In the genomic region with DNA sequence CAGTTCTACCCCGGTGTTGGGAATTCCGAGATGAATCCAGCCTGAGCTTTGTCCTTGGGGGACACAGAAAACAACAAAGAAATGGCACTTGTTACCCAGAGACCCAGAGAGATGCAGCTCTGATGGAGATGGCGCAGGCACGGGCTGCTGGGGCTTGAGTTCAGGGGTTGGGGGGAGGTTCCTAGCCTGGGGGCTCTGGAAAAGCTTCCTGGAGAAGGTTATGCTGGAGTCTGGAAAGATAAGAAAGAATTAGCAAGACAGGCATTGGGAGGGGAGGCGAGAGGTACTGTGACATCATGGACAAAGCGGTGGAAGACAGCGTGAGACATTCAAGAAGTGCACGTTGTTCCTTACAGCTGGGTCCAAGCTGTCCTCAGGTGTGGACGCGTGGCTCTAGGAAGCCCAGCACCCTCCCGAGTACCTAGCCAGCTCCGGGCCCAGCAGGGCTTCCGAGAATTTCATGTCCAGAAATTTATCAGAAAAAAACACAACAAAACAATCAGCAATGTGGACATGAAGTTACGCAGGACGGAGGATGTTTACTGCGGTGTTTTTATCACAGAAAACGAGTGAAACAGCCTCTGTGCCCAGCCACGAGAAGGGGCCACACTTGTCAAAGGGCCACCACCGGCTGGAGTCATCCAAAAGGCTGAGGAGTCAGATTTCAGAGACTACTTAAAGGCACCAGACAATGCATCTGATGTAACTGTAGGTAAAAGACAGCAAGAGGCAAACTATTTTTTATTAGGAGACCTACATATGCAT, we compare ENCODE assay signal across 25 cellular contexts. TPM values are rescaled to one million over a fixed set of nuclear protein-coding genes. Genes with fewer than 3 reads are reported as not detected.
A peak's percentile ranks its signal among the peaks of the same experiment; 100 is the strongest.
DNase-seq lines count a peak whose midpoint lies in the region; FAIRE-seq and TF ChIP-seq lines count a peak whose summit lies in the region.
"Had no signal": no experiment of that assay in that cellular context is flagged by ENCODE, and none has a peak within 500 bp of the region (broad histone marks: within the 10 kb centered on the region; RNA-seq: fewer than 3 reads in every experiment).

No MANE protein-coding gene starts in this region.

- H3K79me1 ChIP-seq in mesenchymal stem cell (replicated peaks; ENCODE audit: low read length, poor library complexity, severe bottlenecking): no peaks in the 10 kb centered on the region

- no peak overlapping the region for H4K91ac ChIP-seq in mesenchymal stem cell (ENCODE audit: low read length)

- H4K8ac ChIP-seq in mesenchymal stem cell (ENCODE audit: low read length): no peak overlapping the region

- FAIRE-seq in astrocyte (lab: Jason Lieb, UNC): no peak
- FAIRE-seq: endothelial cell of umbilical vein had no signal

- CTCF ChIA-PET in HEK293 (lab: Yijun Ruan, JAX): interaction anchor here (0.7 kb wide), 1 partner anchor 209 kb away, joined by 3 read pairs; no protein-coding TSS in a partner anchor

- 76% methylated on average over 19 of the region's 19 CpGs for WGBS in mesenchymal stem cell

- no peak overlapping the region for H2AK5ac ChIP-seq in mesenchymal stem cell (ENCODE audit: low read length, severe bottlenecking)

- no peak overlapping the region for H2AFZ ChIP-seq in astrocyte (ENCODE audit: low read depth, low read length)
- no peak overlapping the region for H2AFZ ChIP-seq in mesenchymal stem cell (ENCODE audit: low read depth, low read length)

- no peak overlapping the region for H2BK15ac ChIP-seq in mesenchymal stem cell (ENCODE audit: low read depth, poor library complexity, severe bottlenecking)

- H3K4me1 Mint-ChIP-seq in astrocyte (ENCODE audit: low read depth, unreplicated experiment) (peaks cover 8% of the 10 kb centered on the region), mesothelial cell of epicardium (peaks cover 48% of the 10 kb centered on the region)
- H3K4me1 Mint-ChIP-seq: activated CD4-positive, alpha-beta T cell treated with anti-CD3 and anti-CD28 coated beads, Interleukin-2, amount 10 ng/mL, durations not matched to agents 7 days and 5 days; activated T-helper 17 cell treated with anti-CD3 and anti-CD28 coated beads, Interleukin-2, amount 50 U/mL, for 72 hours had no signal

- no peak overlapping the region for H3K4ac ChIP-seq in mesenchymal stem cell (ENCODE audit: low read depth in 1 of 2, low read length in 2 of 2)

- H2BK120ac ChIP-seq in mesenchymal stem cell (ENCODE audit: low read depth, low read length): no peak overlapping the region

- no peaks in the 10 kb centered on the region for H3K9me3 ChIP-seq in HEK293 (ENCODE audit: control insufficient read depth, insufficient read depth, low read depth, low read length)
- H3K9me3 ChIP-seq in astrocyte (ENCODE audit: insufficient read depth, low read depth, low read length): no peaks in the 10 kb centered on the region
- no peaks in the 10 kb centered on the region for H3K9me3 ChIP-seq in mesenchymal stem cell (ENCODE audit: control insufficient read depth, low read length)
- H3K9me3 ChIP-seq: body of pancreas, colonic mucosa, prostate gland had no signal

- H4K20me1 ChIP-seq in astrocyte (ENCODE audit: insufficient read depth, low read length): no peaks in the 10 kb centered on the region

- H3K36me3 ChIP-seq in HEK293 (ENCODE audit: control insufficient read depth in 2 of 2, insufficient read depth in 1 of 2, low read length in 2 of 2) (no peaks in the 10 kb centered on the region), astrocyte (ENCODE audit: insufficient read depth, low read length) (no peaks in the 10 kb centered on the region), mesenchymal stem cell (ENCODE audit: control insufficient read depth in 1 of 2, insufficient read depth in 2 of 2, low read depth in 1 of 2, low read length in 2 of 2) (no peaks in the 10 kb centered on the region)
- H3K36me3 ChIP-seq: colonic mucosa, prostate gland had no signal

- H3K4me2 ChIP-seq in astrocyte (ENCODE audit: low read length) (no peak overlapping the region), mesenchymal stem cell (ENCODE audit: low read length, poor library complexity, severe bottlenecking) (no peak overlapping the region)

- no peak overlapping the region for H2BK5ac ChIP-seq in mesenchymal stem cell (ENCODE audit: low read depth, low read length, poor library complexity, severe bottlenecking)

- no peak overlapping the region for H3K23ac ChIP-seq in mesenchymal stem cell (ENCODE audit: low read length in 2 of 2)

- H3K27ac ChIP-seq in HEK293 (ENCODE audit: extremely low read depth, low read depth, low read length): no peak overlapping the region
- no peak overlapping the region for H3K27ac ChIP-seq in astrocyte (ENCODE audit: low read depth, low read length)
- no peak overlapping the region for H3K27ac ChIP-seq in mesenchymal stem cell (ENCODE audit: low read length, poor library complexity, severe bottlenecking)
- H3K27ac ChIP-seq: body of pancreas, colonic mucosa, prostate gland had no signal

- peak overlapping the region; percentile 34 for H3K27ac Mint-ChIP-seq in astrocyte (ENCODE audit: unreplicated experiment)
- peak overlapping the region; percentile 55 for H3K27ac Mint-ChIP-seq in mesothelial cell of epicardium
- H3K27ac Mint-ChIP-seq: activated CD4-positive, alpha-beta T cell treated with anti-CD3 and anti-CD28 coated beads, Interleukin-2, amount 10 ng/mL, durations not matched to agents 7 days and 5 days; activated naive CD8-positive, alpha-beta T cell treated with anti-CD3 and anti-CD28 coated beads, Interleukin-2, amount 10 ng/mL, durations not matched to agents 7 days and 5 days; activated T-helper 17 cell treated with anti-CD3 and anti-CD28 coated beads, Interleukin-2, amount 50 U/mL, for 72 hours; CD4-positive, alpha-beta T cell; natural killer cell treated with Interleukin-12 subunit alpha and Interleukin-12 subunit beta and Interleukin-15 and Interleukin-18, amount 100 ng/mL, for 72 hours had no signal

- H3K9ac ChIP-seq in astrocyte (ENCODE audit: low read length): no peak overlapping the region
- H3K9ac ChIP-seq in mesenchymal stem cell (ENCODE audit: low read length): no peak overlapping the region

- no peaks in the 10 kb centered on the region for H3K79me2 ChIP-seq in astrocyte (ENCODE audit: insufficient read depth, low read length)

- POLR2A ChIA-PET in HEK293 (lab: Yijun Ruan, JAX): no interaction called here

- H3K4me3 ChIP-seq in HEK293 (ENCODE audit: low read depth, low read length) (no peak overlapping the region), astrocyte (ENCODE audit: insufficient read depth, low read depth, low read length) (no peak overlapping the region), mesenchymal stem cell (ENCODE audit: insufficient read depth in 1 of 2, low read depth in 1 of 2, low read length in 2 of 2) (no peak overlapping the region)
- H3K4me3 ChIP-seq: body of pancreas, colonic mucosa, prostate gland had no signal

- TF ChIP-seq CTCF in HEK293 (tag by site-specific recombination; IDR thresholded peaks at IDR 0.05): no peak
- no peak for TF ChIP-seq CTCF in astrocyte (IDR thresholded peaks at IDR 0.05; ENCODE audit: insufficient read depth, low read depth, low read length)
- TF ChIP-seq CTCF in mesothelial cell of epicardium (IDR thresholded peaks at IDR 0.05; ENCODE audit: unreplicated experiment): no peak

- H2BK12ac ChIP-seq in mesenchymal stem cell (ENCODE audit: low read length in 2 of 2): no peak overlapping the region

- H3K27me3 ChIP-seq in astrocyte (ENCODE audit: insufficient read depth, low read length): peaks cover 3% of the 10 kb centered on the region
- peaks cover 20 to 31% of the 10 kb centered on the region in 2 experiments for H3K27me3 ChIP-seq in mesenchymal stem cell (ENCODE audit: control insufficient read depth in 1 of 2, insufficient read depth in 1 of 2, low read length in 2 of 2)
- H3K27me3 ChIP-seq: body of pancreas, colonic mucosa had no signal

- H3K4me3 Mint-ChIP-seq in astrocyte (ENCODE audit: unreplicated experiment): no peak overlapping the region
- peak overlapping the region; percentile 20 for H3K4me3 Mint-ChIP-seq in mesothelial cell of epicardium
- H3K4me3 Mint-ChIP-seq: activated CD4-positive, alpha-beta T cell treated with anti-CD3 and anti-CD28 coated beads, Interleukin-2, amount 10 ng/mL, durations not matched to agents 7 days and 5 days; activated naive CD8-positive, alpha-beta T cell treated with anti-CD3 and anti-CD28 coated beads, Interleukin-2, amount 10 ng/mL, durations not matched to agents 7 days and 5 days; activated T-helper 17 cell treated with anti-CD3 and anti-CD28 coated beads, Interleukin-2, amount 50 U/mL, for 72 hours; CD4-positive, alpha-beta T cell; natural killer cell treated with Interleukin-12 subunit alpha and Interleukin-12 subunit beta and Interleukin-15 and Interleukin-18, amount 100 ng/mL, for 72 hours had no signal

- no peaks in the 10 kb centered on the region for H3K4me1 ChIP-seq in HEK293 (ENCODE audit: control insufficient read depth, insufficient read depth, low read length)
- H3K4me1 ChIP-seq in astrocyte (ENCODE audit: insufficient read depth, low read length): peaks cover 15% of the 10 kb centered on the region
- peaks cover 6% of the 10 kb centered on the region for H3K4me1 ChIP-seq in mesenchymal stem cell (ENCODE audit: control insufficient read depth, insufficient read depth, low read depth, low read length)
- H3K4me1 ChIP-seq: body of pancreas, colonic mucosa, prostate gland had no signal

- H3K14ac ChIP-seq in mesenchymal stem cell (ENCODE audit: low read length in 2 of 2): no peak overlapping the region

- H3K9me3 Mint-ChIP-seq in astrocyte (ENCODE audit: unreplicated experiment) (no peaks in the 10 kb centered on the region), mesothelial cell of epicardium (no peaks in the 10 kb centered on the region)
- H3K9me3 Mint-ChIP-seq: activated CD4-positive, alpha-beta T cell treated with anti-CD3 and anti-CD28 coated beads, Interleukin-2, amount 10 ng/mL, durations not matched to agents 7 days and 5 days; activated naive CD8-positive, alpha-beta T cell treated with anti-CD3 and anti-CD28 coated beads, Interleukin-2, amount 10 ng/mL, durations not matched to agents 7 days and 5 days; activated T-helper 17 cell treated with anti-CD3 and anti-CD28 coated beads, Interleukin-2, amount 50 U/mL, for 72 hours; CD4-positive, alpha-beta T cell; natural killer cell treated with Interleukin-12 subunit alpha and Interleukin-12 subunit beta and Interleukin-15 and Interleukin-18, amount 100 ng/mL, for 72 hours had no signal

- no peaks in the 10 kb centered on the region for H3K36me3 Mint-ChIP-seq in astrocyte (ENCODE audit: low read depth, unreplicated experiment)
- H3K36me3 Mint-ChIP-seq in mesothelial cell of epicardium: no peaks in the 10 kb centered on the region
- H3K36me3 Mint-ChIP-seq: activated naive CD8-positive, alpha-beta T cell treated with anti-CD3 and anti-CD28 coated beads, Interleukin-2, amount 10 ng/mL, durations not matched to agents 7 days and 5 days; natural killer cell treated with Interleukin-12 subunit alpha and Interleukin-12 subunit beta and Interleukin-15 and Interleukin-18, amount 100 ng/mL, for 72 hours had no signal

- DNase-seq in DMS79 (lab: John Stamatoyannopoulos, UW) (peak; percentile 25), astrocyte (ENCODE audit: low read depth) (no peak), mesothelial cell of epicardium (ENCODE audit: low spot score in 2 of 2, unreplicated experiment in 2 of 2) (no peak), mesenchymal stem cell (no peak), NOMO-1 (lab: John Stamatoyannopoulos, UW; ENCODE audit: unreplicated experiment in 2 of 2) (no peak), NCI-H1436 (lab: John Stamatoyannopoulos, UW) (no peak)
- DNase-seq: activated CD4-positive, alpha-beta T cell treated with anti-CD3 and anti-CD28 coated beads, Interleukin-2, amount 10 ng/mL, durations not matched to agents 7 days and 5 days; activated naive CD8-positive, alpha-beta T cell treated with anti-CD3 and anti-CD28 coated beads, Interleukin-2, amount 10 ng/mL, durations not matched to agents 7 days and 5 days; body of pancreas; CD4-positive, alpha-beta T cell; colonic mucosa; DMS153; NCI-H1694; NCI-H526; stimulated activated CD4-positive, alpha-beta T cell treated with anti-CD3 and anti-CD28 coated beads, Interleukin-1b, Interleukin-23, amount 100 ng/mL, for 48 hours; stimulated activated naive CD4-positive, alpha-beta T cell had no signal

- no peak overlapping the region for H3K18ac ChIP-seq in mesenchymal stem cell (ENCODE audit: low read depth in 1 of 2, low read length in 2 of 2)

- peaks cover 60% of the 10 kb centered on the region for H3K27me3 Mint-ChIP-seq in astrocyte (ENCODE audit: low read depth, unreplicated experiment)
- no peaks in the 10 kb centered on the region for H3K27me3 Mint-ChIP-seq in mesothelial cell of epicardium (ENCODE audit: low read depth)
- H3K27me3 Mint-ChIP-seq: activated CD4-positive, alpha-beta T cell treated with anti-CD3 and anti-CD28 coated beads, Interleukin-2, amount 10 ng/mL, durations not matched to agents 7 days and 5 days; activated T-helper 17 cell treated with anti-CD3 and anti-CD28 coated beads, Interleukin-2, amount 50 U/mL, for 72 hours; CD4-positive, alpha-beta T cell had no signal

RNA-seq across cellular contexts. Expression of a gene that starts 39.5 kb away (rescaled TPM):
- total RNA-seq in astrocyte (not detected in 2 replicates), mesothelial cell of epicardium (0.98 to 1.6 TPM (median 1.2 TPM) in 3 replicates)
- not detected for polyA plus RNA-seq in mesenchymal stem cell (2013, experiment 1 of 2)
- polyA plus RNA-seq in mesenchymal stem cell (2013, experiment 2 of 2): not detected
- total RNA-seq: colonic mucosa; endothelial cell of umbilical vein; fibroblast of villous mesenchyme; kidney epithelial cell; Right ventricle myocardium inferior; T-helper 1 cell treated with Interleukin-12 subunit alpha and Interleukin-12 subunit beta and Interleukin-4 antibody, amounts not matched to agents 30 ng/mL and 1 ng/mL, for 36 hours had no signal
- polyA plus RNA-seq: endothelial cell of umbilical vein had no signal

RNA-seq across cellular contexts. Expression of a gene that starts 49.1 kb away (rescaled TPM):
- 35.5 and 43.0 TPM in 2 replicates for total RNA-seq in astrocyte
- total RNA-seq in mesothelial cell of epicardium: 90.6 to 93.7 TPM (median 91.3 TPM) in 3 replicates
- polyA plus RNA-seq in mesenchymal stem cell (2013, experiment 1 of 2): 34.4 TPM
- 33.5 TPM for polyA plus RNA-seq in mesenchymal stem cell (2013, experiment 2 of 2)
